ENCODE assay signal across 27 cellular contexts in genomic region chr4:176745902-176746301, GRCh38. TPM values are rescaled to one million over a fixed set of nuclear protein-coding genes. Genes with fewer than 3 reads are reported as not detected.
DNase-seq lines count a peak whose midpoint lies in the region; ATAC-seq, FAIRE-seq and TF ChIP-seq lines count a peak whose summit lies in the region.
"Had no signal": no experiment of that assay in that cellular context is flagged by ENCODE, and none has a peak within 500 bp of the region (broad histone marks: within the 10 kb centered on the region; RNA-seq: fewer than 3 reads in every experiment).

No MANE protein-coding gene starts in this region.

- no peaks in the 10 kb centered on the region for H3K36me3 ChIP-seq in ACC112 (ENCODE audit: insufficient read depth, low read length)
- no peaks in the 10 kb centered on the region for H3K36me3 ChIP-seq in small intestine (ENCODE audit: control insufficient read depth in 2 of 2, insufficient read depth in 2 of 2, low read length in 2 of 2)
- H3K36me3 ChIP-seq: HAP-1 had no signal

- peaks cover 94% of the 10 kb centered on the region for H3K79me2 ChIP-seq in ACC112 (ENCODE audit: control insufficient read depth, insufficient read depth, low read length, unreplicated experiment)

- peaks cover 31% of the 10 kb centered on the region for H3K36me3 Mint-ChIP-seq in HFFc6 (ENCODE audit: low read depth)
- H3K36me3 Mint-ChIP-seq: CD8-positive, alpha-beta T cell had no signal

- no peak for FAIRE-seq in small intestine (lab: Jason Lieb, UNC)
- FAIRE-seq: HepG2 had no signal

- no peak overlapping the region for H2AFZ ChIP-seq in ACC112 (ENCODE audit: low read length, unreplicated experiment)
- H2AFZ ChIP-seq: GM23338 had no signal

- peak overlapping the region; percentile 4; the same call in 1 of the 2 replicates for H3K4me3 Mint-ChIP-seq in HFFc6
- H3K4me3 Mint-ChIP-seq: CD8-positive, alpha-beta T cell; GM23338 had no signal

- H3K9me3 Mint-ChIP-seq in HFFc6: no peaks in the 10 kb centered on the region
- H3K9me3 Mint-ChIP-seq: CD8-positive, alpha-beta T cell; GM23338 had no signal

- no peak for TF ChIP-seq CTCF in HFFc6 (IDR thresholded peaks at IDR 0.05)

- peaks cover 84% of the 10 kb centered on the region for H3K4me1 Mint-ChIP-seq in HFFc6 (ENCODE audit: low read depth)
- H3K4me1 Mint-ChIP-seq: GM23338 had no signal

- H3K27ac Mint-ChIP-seq in HFFc6: peak overlapping the region; percentile 48
- H3K27ac Mint-ChIP-seq: CD8-positive, alpha-beta T cell; GM23338 had no signal

- peaks cover 8% of the 10 kb centered on the region for H3K27me3 Mint-ChIP-seq in HFFc6 (ENCODE audit: insufficient read depth)

- no peak overlapping the region for H3K4me3 ChIP-seq in ACC112 (ENCODE audit: low read depth, low read length)
- H3K4me3 ChIP-seq in small intestine (ENCODE audit: low read depth in 1 of 2, low read length in 2 of 2): no peak overlapping the region
- H3K4me3 ChIP-seq: GM23338, HAP-1 had no signal

- DNase-seq in HFFc6: no peak
- DNase-seq in iris pigment epithelial cell (ENCODE audit: low read depth): peak; percentile 10
- no peak for DNase-seq in small intestine
- no peak for DNase-seq in stimulated activated CD4-positive, alpha-beta T cell treated with anti-CD3 and anti-CD28 coated beads, Interleukin-15, amount 100 ng/mL, for 24 hours
- DNase-seq in NCI-H774 (lab: John Stamatoyannopoulos, UW): no peak
- DNase-seq: 8988T; AML-193; C1 segment of cervical spinal cord; CD8-positive, alpha-beta T cell; KBM-7; NCI-H1092 treated with DMSO at 0.1 percent for 48 hours; NCI-H146; NCI-H2029; NCI-H2227 treated with DMSO at 0.1 percent for 48 hours; NCI-H510A treated with DMSO at 0.1 percent for 48 hours; NCI-H748 treated with DMSO at 0.1 percent for 48 hours; NK-92 treated with Interleukin-12 subunit alpha and Interleukin-12 subunit beta, amount 100 ng/mL, for 24 hours; T-helper 1 cell had no signal

- no peaks in the 10 kb centered on the region for H3K9me3 ChIP-seq in small intestine (ENCODE audit: control insufficient read depth, low read depth)
- H3K9me3 ChIP-seq: HAP-1 had no signal

- ATAC-seq in SK-N-SH treated with all-trans-retinoic acid at 6 μM for 48 hours: peak; percentile 48
- ATAC-seq in HG03378 (IDR thresholded peaks at IDR 0.05; ENCODE audit: unreplicated experiment): no peak
- ATAC-seq: CD8-positive, alpha-beta T cell; GM23338; HepG2; Panc1 had no signal

- peak overlapping the region; percentile 19; the same call in 1 of the 2 replicates for H3K27ac ChIP-seq in ACC112 (ENCODE audit: low read depth, low read length)
- H3K27ac ChIP-seq in small intestine (ENCODE audit: low read depth in 1 of 2, low read length in 1 of 2): no peak overlapping the region
- H3K27ac ChIP-seq: HL-60 had no signal

- H3K27me3 ChIP-seq in ACC112 (ENCODE audit: insufficient read depth, low read length) (no peaks in the 10 kb centered on the region), small intestine (ENCODE audit: control insufficient read depth in 2 of 2, insufficient read depth in 2 of 2, low read length in 2 of 2) (no peaks in the 10 kb centered on the region)

- peaks cover 38% of the 10 kb centered on the region for H3K4me1 ChIP-seq in ACC112 (ENCODE audit: control insufficient read depth, insufficient read depth, low read length, unreplicated experiment)
- no peaks in the 10 kb centered on the region for H3K4me1 ChIP-seq in small intestine (ENCODE audit: control insufficient read depth in 2 of 2, insufficient read depth in 1 of 2, low read depth in 1 of 2, low read length in 1 of 2)
- H3K4me1 ChIP-seq: HAP-1 had no signal

TF ChIP-seq in SK-N-SH treated with all-trans-retinoic acid at 6 μM for 48 hours, 23 proteins besides CTCF, POLR2A, EP300 and RAD21:
- TF ChIP-seq RARB (CRISPR knock-in tag; IDR thresholded peaks at IDR 0.05) (no peak), BACH2 (CRISPR knock-in tag; IDR thresholded peaks at IDR 0.05; ENCODE audit: borderline replicate concordance) (no peak), ZC3H10 (CRISPR knock-in tag; IDR thresholded peaks at IDR 0.05) (no peak), CSRNP3 (CRISPR knock-in tag; IDR thresholded peaks at IDR 0.05) (no peak)

RNA-seq across cellular contexts. Expression of gene VEGFC, which starts 46.8 kb away (rescaled TPM):
- 100 to 1,000 TPM; 323 to 374 (median 351) TPM for total RNA-seq in HFFc6 (2021; fragmentation: NEBNext Ultra II Directional; extraction: Animal tissue kit (Norgen Biotek cat#: 25700))
- polyA plus RNA-seq in small intestine: 1 to 10 TPM in 1 of 3 donors, under 1 TPM in 1, not detected in 1; 0.81 to 9.1 TPM
- total RNA-seq: CD8-positive, alpha-beta T cell; HepG2; HT-29 had no signal
- polyA plus RNA-seq: HepG2 had no signal
